In genomic region chr9:26426732-26427131, GRCh38 we compare ENCODE assay signal across 1 cellular context.
TF ChIP-seq lines count a peak whose summit lies in the region.

No MANE protein-coding gene starts in this region.

TF ChIP-seq in WTC11, 78 proteins besides CTCF, POLR2A, EP300 and RAD21:
- TF ChIP-seq ATF6 (CRISPR knock-in tag; IDR thresholded peaks at IDR 0.05) (no peak), KAT7 (CRISPR knock-in tag; IDR thresholded peaks at IDR 0.05; ENCODE audit: borderline replicate concordance) (no peak), RORB (CRISPR knock-in tag; IDR thresholded peaks at IDR 0.05) (no peak), JUN (CRISPR knock-in tag; IDR thresholded peaks at IDR 0.05) (no peak), TCF7 (CRISPR knock-in tag; IDR thresholded peaks at IDR 0.05; ENCODE audit: low read depth) (no peak), PRRX2 (CRISPR knock-in tag; IDR thresholded peaks at IDR 0.05) (no peak), SOX15 (CRISPR knock-in tag; IDR thresholded peaks at IDR 0.05) (no peak), ZNF317 (CRISPR knock-in tag; IDR thresholded peaks at IDR 0.05; ENCODE audit: borderline replicate concordance, low read depth) (no peak), STAT6 (CRISPR knock-in tag; conservative IDR thresholded peaks at IDR 0.05; ENCODE audit: low read depth) (no peak), ZNF263 (CRISPR knock-in tag; IDR thresholded peaks at IDR 0.05; ENCODE audit: low read depth) (no peak), MYBL2 (CRISPR knock-in tag; IDR thresholded peaks at IDR 0.05) (no peak), ZNF671 (CRISPR knock-in tag; IDR thresholded peaks at IDR 0.05) (no peak), MXD4 (CRISPR knock-in tag; IDR thresholded peaks at IDR 0.05; ENCODE audit: borderline replicate concordance) (no peak), IRF2 (CRISPR knock-in tag; IDR thresholded peaks at IDR 0.05; ENCODE audit: borderline replicate concordance, low read depth) (no peak), ZNF219 (CRISPR knock-in tag; IDR thresholded peaks at IDR 0.05; ENCODE audit: borderline replicate concordance) (no peak), ATF3 (CRISPR knock-in tag; conservative IDR thresholded peaks at IDR 0.05) (no peak)
TF ChIP-seq in WTC11: peak in this region for 0.
